ENCODE assay signal across 6 cellular contexts in the genomic region with DNA sequence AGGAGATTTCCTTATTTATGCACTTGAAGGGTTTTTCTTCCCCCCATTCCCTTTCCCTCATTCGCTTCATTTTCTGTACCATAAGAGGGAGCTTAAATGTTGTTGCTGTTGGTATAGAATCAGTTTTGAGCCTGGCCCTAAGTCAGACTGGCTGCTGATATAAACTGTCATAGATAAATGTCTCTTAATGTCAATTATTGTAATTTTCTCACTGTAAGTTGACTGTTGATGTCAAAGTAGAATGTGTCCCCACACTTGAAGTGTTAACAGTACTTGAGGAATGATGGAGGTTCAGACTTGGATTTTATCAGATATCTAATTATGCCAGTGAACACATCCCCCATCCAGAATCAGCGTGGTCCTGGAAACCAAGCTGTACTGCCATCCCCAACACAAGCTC.
"Had no signal": no experiment of that assay in that cellular context is flagged by ENCODE, and none has a peak within 500 bp of the region (broad histone marks: within the 10 kb centered on the region; RNA-seq: fewer than 3 reads in every experiment).

No MANE protein-coding gene starts in this region.

- H3K4me3 ChIP-seq: K562 had no signal

- DNase-seq: IMR-90, KBM-7, KG1 had no signal

- H3K27ac ChIP-seq: HL-60 had no signal

- ATAC-seq: HepG2, K562 had no signal
